16 cellular contexts compared by ENCODE assay signal in the genomic region with DNA sequence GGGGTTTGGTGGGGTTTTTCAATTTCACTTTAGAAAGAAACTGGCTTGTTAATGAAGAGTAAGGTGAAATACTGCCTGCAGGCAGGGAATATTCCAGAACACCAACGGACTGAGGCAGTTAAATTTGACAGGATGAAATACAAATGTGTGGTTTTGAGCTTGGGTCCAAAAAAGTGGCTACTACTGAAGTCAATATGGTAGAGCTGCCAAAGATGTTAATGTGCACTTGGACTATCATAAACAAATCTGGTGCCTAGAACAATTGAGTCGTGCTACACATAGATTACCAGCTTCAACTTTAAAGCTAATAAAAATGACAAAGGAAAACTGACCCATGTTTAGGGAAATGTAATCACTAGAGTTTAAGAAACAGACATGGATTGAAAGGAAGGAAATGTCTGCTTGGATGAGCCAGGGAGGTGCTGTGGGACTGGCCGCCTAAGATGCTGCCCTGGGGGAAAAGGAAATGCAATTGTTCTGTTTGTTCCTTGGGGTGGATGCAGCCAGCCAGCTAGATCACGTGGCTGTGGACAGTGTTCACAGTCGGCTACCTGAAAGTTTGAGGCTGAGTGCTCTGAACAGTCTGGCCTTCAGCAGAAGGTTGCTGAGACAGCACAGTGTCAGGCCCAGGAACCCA. TPM values are rescaled to one million over a fixed set of nuclear protein-coding genes. Genes with fewer than 3 reads are reported as not detected.
DNase-seq lines count a peak whose midpoint lies in the region; ATAC-seq and TF ChIP-seq lines count a peak whose summit lies in the region.
"Had no signal": no experiment of that assay in that cellular context is flagged by ENCODE, and none has a peak within 500 bp of the region (broad histone marks: within the 10 kb centered on the region; RNA-seq: fewer than 3 reads in every experiment).

No MANE protein-coding gene starts in this region.

- no peaks in the 10 kb centered on the region for H3K79me1 ChIP-seq in trophoblast cell (ENCODE audit: low read length)

- peaks cover 37% of the 10 kb centered on the region for H3K4me1 Mint-ChIP-seq in mesothelial cell of epicardium
- H3K4me1 Mint-ChIP-seq: CD4-positive, alpha-beta memory T cell had no signal

- in situ Hi-C loops in astrocyte of the spinal cord (cut with HindIII; ENCODE audit: low sequenced_read_pairs) = no loop called here

- H3K36me3 ChIP-seq in heart left ventricle = peaks cover 0 to 36% (median 9%) of the 10 kb centered on the region in 9 donors
- no peaks in the 10 kb centered on the region for H3K36me3 ChIP-seq in trophoblast cell (ENCODE audit: control insufficient read depth in 1 of 2, insufficient read depth in 2 of 2, low read length in 2 of 2)

- no peak overlapping the region for H3K9ac ChIP-seq in trophoblast cell (ENCODE audit: low read length)

- H3K4me1 ChIP-seq in heart left ventricle (peaks cover 2 to 44% (median 27%) of the 10 kb centered on the region in 12 donors), trophoblast cell (ENCODE audit: control insufficient read depth in 1 of 2, insufficient read depth in 2 of 2, low read length in 2 of 2) (peaks cover 2 to 7% of the 10 kb centered on the region in 2 experiments)

- no peak for TF ChIP-seq POLR2A in heart left ventricle (IDR thresholded peaks at IDR 0.05)

- no peak overlapping the region for H3K4ac ChIP-seq in trophoblast cell (ENCODE audit: low read depth, low read length)

- 39 to 56% (median 44%) methylated on average over 5 of the region's 5 CpGs for WGBS in heart left ventricle, 4 donors
- WGBS in trophoblast cell (ENCODE audit: extremely low coverage, insufficient coverage, insufficient read length) = no CpG with 5 or more reads among the region's 5 CpGs

- no peak overlapping the region for H3K23ac ChIP-seq in trophoblast cell (ENCODE audit: low read length)

- no peak overlapping the region for H2AFZ ChIP-seq in trophoblast cell (ENCODE audit: insufficient read depth, low read length, poor library complexity)

- intact Hi-C loops in heart left ventricle (cut with DNase I) = loop anchor here in 1 of 10 donors (5.0 kb wide), 1 partner anchor 37 kb away; the partner anchor contains the start of gene CYB5A

- ATAC-seq in heart left ventricle = peak in 3 of 4 donors; percentile 52 to 70 (median 63)
- ATAC-seq: gastrocnemius medialis, Panc1 had no signal

- H2BK120ac ChIP-seq in trophoblast cell (ENCODE audit: insufficient read depth, low read length, poor library complexity) = no peak overlapping the region

- no peak overlapping the region for H3K27ac Mint-ChIP-seq in mesothelial cell of epicardium
- H3K27ac Mint-ChIP-seq: activated naive CD4-positive, alpha-beta T cell treated with anti-CD3 and anti-CD28 coated beads for 36 hours; CD4-positive, alpha-beta memory T cell had no signal

- H3K9me3 ChIP-seq in heart left ventricle (no peaks in the 10 kb centered on the region), trophoblast cell (ENCODE audit: insufficient read depth, low read depth, low read length) (no peaks in the 10 kb centered on the region)
- H3K9me3 ChIP-seq: gastrocnemius medialis had no signal

- no peak overlapping the region for H2BK5ac ChIP-seq in trophoblast cell (ENCODE audit: low read depth, low read length, poor library complexity)

- no peak overlapping the region for H4K8ac ChIP-seq in trophoblast cell (ENCODE audit: low read depth, low read length)

- no peak overlapping the region for H2AK5ac ChIP-seq in trophoblast cell (ENCODE audit: low read length)

- H3K79me2 ChIP-seq in trophoblast cell (ENCODE audit: control insufficient read depth, insufficient read depth, low read length, poor library complexity) = no peaks in the 10 kb centered on the region

- no peak overlapping the region for H3K4me3 Mint-ChIP-seq in mesothelial cell of epicardium
- H3K4me3 Mint-ChIP-seq: activated naive CD4-positive, alpha-beta T cell treated with anti-CD3 and anti-CD28 coated beads for 36 hours; CD4-positive, alpha-beta memory T cell had no signal

- TF ChIP-seq CTCF in astrocyte of the spinal cord (IDR thresholded peaks at IDR 0.05; ENCODE audit: low read depth, low read length) = no peak
- no peak for TF ChIP-seq CTCF in heart left ventricle (IDR thresholded peaks at IDR 0.05)
- no peak for TF ChIP-seq CTCF in mesothelial cell of epicardium (IDR thresholded peaks at IDR 0.05; ENCODE audit: unreplicated experiment)

- H3K27ac ChIP-seq in heart left ventricle (peak overlapping the region in 9 of 12 donors; percentile 5 to 65 (median 32)), trophoblast cell (ENCODE audit: low read depth, low read length) (peak overlapping the region; percentile 36)
- H3K27ac ChIP-seq: coronary artery, gastrocnemius medialis had no signal

- no peak overlapping the region for H4K91ac ChIP-seq in trophoblast cell (ENCODE audit: low read depth, low read length)

- H2BK12ac ChIP-seq in trophoblast cell (ENCODE audit: low read length) = no peak overlapping the region

- H3K9me3 Mint-ChIP-seq in mesothelial cell of epicardium = no peaks in the 10 kb centered on the region
- H3K9me3 Mint-ChIP-seq: activated naive CD4-positive, alpha-beta T cell treated with anti-CD3 and anti-CD28 coated beads for 36 hours; CD4-positive, alpha-beta memory T cell had no signal

- H3K4me3 ChIP-seq in astrocyte of the spinal cord (ENCODE audit: low read depth, low read length) = no peak overlapping the region
- no peak overlapping the region for H3K4me3 ChIP-seq in heart left ventricle
- no peak overlapping the region for H3K4me3 ChIP-seq in trophoblast cell (ENCODE audit: low read depth, low read length)
- H3K4me3 ChIP-seq: coronary artery, gastrocnemius medialis had no signal

- H3K27me3 ChIP-seq in heart left ventricle = no peaks in the 10 kb centered on the region
- no peaks in the 10 kb centered on the region for H3K27me3 ChIP-seq in trophoblast cell (ENCODE audit: insufficient read depth, low read length)
- H3K27me3 ChIP-seq: gastrocnemius medialis had no signal

- H3K36me3 Mint-ChIP-seq in mesothelial cell of epicardium = peaks cover 4% of the 10 kb centered on the region

- no peak overlapping the region for H4K12ac ChIP-seq in trophoblast cell (ENCODE audit: low read depth, low read length)

- no peaks in the 10 kb centered on the region for H3K27me3 Mint-ChIP-seq in mesothelial cell of epicardium (ENCODE audit: low read depth)
- H3K27me3 Mint-ChIP-seq: CD4-positive, alpha-beta memory T cell had no signal

- no peak overlapping the region for H3K18ac ChIP-seq in trophoblast cell (ENCODE audit: low read length)

- DNase-seq in ELF-1 (ENCODE audit: low read depth, low spot score) = peak; percentile 85
- peak; percentile 53 for DNase-seq in astrocyte of the spinal cord (ENCODE audit: low read depth, low spot score)
- DNase-seq in heart left ventricle = peak in 2 of 5 donors; percentile 27 to 40
- no peak for DNase-seq in trophoblast cell
- DNase-seq in mesothelial cell of epicardium (ENCODE audit: low spot score in 2 of 2, unreplicated experiment in 2 of 2) = no peak
- DNase-seq in T1000 (lab: John Stamatoyannopoulos, UW) = no peak
- DNase-seq in retina = no peak
- DNase-seq in activated CD4-positive, alpha-beta T cell treated with anti-CD3 and anti-CD28 coated beads for 1 hour = no peak
- DNase-seq: activated naive CD4-positive, alpha-beta T cell treated with anti-CD3 and anti-CD28 coated beads for 36 hours; CD4-positive, alpha-beta memory T cell; gastrocnemius medialis; NCI-H1048; NCI-H345; T-helper 2 cell had no signal

- H3K14ac ChIP-seq in trophoblast cell (ENCODE audit: low read length) = no peak overlapping the region

- H3K4me2 ChIP-seq in trophoblast cell (ENCODE audit: low read length) = no peak overlapping the region

RNA-seq across cellular contexts. Expression of gene CYB5A, which starts 36.6 kb away (rescaled TPM):
- total RNA-seq in heart left ventricle (100 to 1,000 TPM in 4 of 9 donors, 10 to 100 TPM in 5; 46.5 to 146 (median 83.3) TPM), mesothelial cell of epicardium (36.5 to 46.5 TPM (median 37.6 TPM) in 3 replicates)
- polyA plus RNA-seq in heart left ventricle = 10 to 100 TPM; 50.7 to 56.4 TPM
- 38.4 and 40.9 TPM in 2 replicates for polyA plus RNA-seq in trophoblast cell (2013)

Comparison
In these comparisons a context has a peak if more than half of its experiments do, and no peak if none do; other contexts are left out.
1. DNase-seq: peak in ELF-1 (single experiment) and astrocyte of the spinal cord (single experiment); none in trophoblast cell (0 of 2), mesothelial cell of epicardium (0 of 2), T1000 (single experiment), retina (single experiment) and activated CD4-positive, alpha-beta T cell treated with anti-CD3 and anti-CD28 coated beads for 1 hour (single experiment).